8 cellular contexts compared by ENCODE assay signal in the genomic region with DNA sequence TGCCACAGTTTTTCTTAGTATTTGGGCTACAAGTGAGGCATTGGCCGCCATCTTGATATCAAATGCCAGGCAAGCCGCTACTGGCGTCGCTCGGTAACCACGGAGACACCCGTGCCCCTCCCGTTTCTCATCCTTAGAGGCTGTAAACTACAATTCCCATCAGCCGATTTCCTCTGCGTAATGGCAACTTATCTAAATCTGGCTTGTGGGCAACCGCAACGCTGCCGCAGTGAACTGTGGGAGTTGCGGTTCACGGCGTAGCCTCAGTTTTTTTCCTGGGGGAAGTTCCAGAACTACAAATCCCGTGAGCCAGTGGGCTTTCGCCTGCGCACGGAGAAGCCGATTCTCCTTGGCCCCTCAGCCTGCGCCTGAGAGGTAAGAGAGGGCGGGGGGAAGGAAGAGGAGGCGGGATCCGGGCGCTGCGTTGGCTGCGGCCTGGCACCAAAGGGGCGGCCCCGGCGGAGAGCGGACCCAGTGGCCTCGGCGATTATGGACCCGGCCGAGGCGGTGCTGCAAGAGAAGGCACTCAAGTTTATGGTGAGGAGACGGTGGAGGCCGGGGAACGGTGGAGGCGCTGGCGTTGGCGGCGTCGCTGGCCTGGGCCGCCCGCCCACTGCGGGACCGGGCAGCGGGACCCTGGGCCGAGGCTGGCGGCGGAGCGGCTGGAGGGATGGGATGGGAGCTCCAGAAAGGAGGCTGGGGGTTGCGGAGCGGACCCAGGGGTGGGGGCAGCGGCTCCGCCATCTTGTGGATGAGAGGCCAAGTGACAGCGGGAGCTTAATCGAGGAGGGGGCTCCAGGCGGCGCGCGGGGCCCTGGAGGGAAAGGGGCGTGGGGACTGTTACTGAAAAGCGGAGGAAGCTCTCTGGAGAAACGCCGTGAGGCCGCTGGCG. TPM values are rescaled to one million over a fixed set of nuclear protein-coding genes. Genes with fewer than 3 reads are reported as not detected.
DNase-seq lines count a peak whose midpoint lies in the region; ATAC-seq and FAIRE-seq lines count a peak whose summit lies in the region.

A gene (plus strand): TSS at position 474 of the 892 bp plus-strand sequence. CDS start 16 bp downstream, at position 490.

- H3K36me3 Mint-ChIP-seq in activated T-cell treated with anti-CD3 and anti-CD28 coated beads, Interleukin-2, amount 50 U/mL, for 72 hours (ENCODE audit: insufficient read depth in 2 of 2) = peaks cover 3 to 6% of the 10 kb centered on the region in 2 donors

- H3K27ac ChIP-seq in KOPT-K1 (ENCODE audit: low read depth, low read length, poor library complexity, severe bottlenecking) (peak within 1 kb of the TSS; percentile 81), muscle layer of colon (ENCODE audit: low read depth, low read length) (peak within 1 kb of the TSS; percentile 87)

- peaks cover 33% of the 10 kb centered on the region for H3K4me1 Mint-ChIP-seq in activated T-cell treated with anti-CD3 and anti-CD28 coated beads, Interleukin-2, amount 50 U/mL, for 72 hours (ENCODE audit: low read depth)

- H3K9ac ChIP-seq in muscle layer of colon (ENCODE audit: low read length) = peak within 1 kb of the TSS; percentile 69

- peaks cover 9% of the 10 kb centered on the region for H3K27me3 Mint-ChIP-seq in activated T-cell treated with anti-CD3 and anti-CD28 coated beads, Interleukin-2, amount 50 U/mL, for 72 hours (ENCODE audit: low read depth)

- H3K4me3 Mint-ChIP-seq in activated T-cell treated with anti-CD3 and anti-CD28 coated beads, Interleukin-2, amount 50 U/mL, for 72 hours = peak within 1 kb of the TSS; percentile 85 to 97

- H3K9me3 ChIP-seq in KOPT-K1 (ENCODE audit: insufficient read depth, low read length, poor library complexity, severe bottlenecking) = no peaks in the 10 kb centered on the region
- H3K9me3 ChIP-seq in muscle layer of colon (ENCODE audit: low read length) = no peaks in the 10 kb centered on the region

- H3K4me1 ChIP-seq in muscle layer of colon (ENCODE audit: insufficient read depth, low read length) = peaks cover 11% of the 10 kb centered on the region

- peak; percentile 95 for FAIRE-seq in RCC 7860 (lab: Jason Lieb, UNC)

- peak; percentile 93 for ATAC-seq in GM21786 (IDR thresholded peaks at IDR 0.05; ENCODE audit: unreplicated experiment)
- peak; percentile 97 for ATAC-seq in activated T-cell treated with anti-CD3 and anti-CD28 coated beads, Interleukin-2, amount 50 U/mL, for 72 hours (replicated peaks in 1 of 2)
- peak; percentile 98 for ATAC-seq in esophagus mucosa

- peak within 1 kb of the TSS; percentile 85 to 89 for H3K4me3 ChIP-seq in muscle layer of colon (ENCODE audit: low read depth in 1 of 2, low read length in 2 of 2)

- peak within 1 kb of the TSS; percentile 98 for H3K27ac Mint-ChIP-seq in activated T-cell treated with anti-CD3 and anti-CD28 coated beads, Interleukin-2, amount 50 U/mL, for 72 hours

- H3K27me3 ChIP-seq in muscle layer of colon (ENCODE audit: control insufficient read depth in 1 of 2, insufficient read depth in 2 of 2, low read length in 2 of 2) = no peaks in the 10 kb centered on the region

- DNase-seq in DMS79 treated with DMSO at 0.1 percent for 48 hours (lab: John Stamatoyannopoulos, UW) (peak; percentile 90), RCC 7860 (ENCODE audit: low spot score) (peak; percentile 99)
- DNase-seq in activated T-cell treated with anti-CD3 and anti-CD28 coated beads, Interleukin-2, amount 50 U/mL, for 72 hours = peak; percentile 96 to 97
- peak; percentile 87 for DNase-seq in stimulated activated CD8-positive, alpha-beta memory T cell treated with anti-CD3 and anti-CD28 coated beads, Interleukin-7, amount 100 ng/mL, for 24 hours (ENCODE audit: low read depth)

- H3K36me3 ChIP-seq in KOPT-K1 (ENCODE audit: insufficient read depth, low read length) = no peaks in the 10 kb centered on the region
- H3K36me3 ChIP-seq in muscle layer of colon (ENCODE audit: insufficient read depth, low read length) = no peaks in the 10 kb centered on the region

- no peaks in the 10 kb centered on the region for H3K9me3 Mint-ChIP-seq in activated T-cell treated with anti-CD3 and anti-CD28 coated beads, Interleukin-2, amount 50 U/mL, for 72 hours

RNA-seq across cellular contexts. Expression of the gene that starts here (rescaled TPM):
- total RNA-seq in activated T-cell treated with anti-CD3 and anti-CD28 coated beads, Interleukin-2, amount 50 U/mL, for 72 hours = 10 to 100 TPM; 21.8 to 31.5 TPM
- total RNA-seq in esophagus mucosa = 19.0 TPM

Comparison
In these comparisons a context has a peak if more than half of its experiments do, and no peak if none do; other contexts are left out.
1. Peak in every context shown above with its lines: DNase-seq, ATAC-seq, H3K4me3 ChIP-seq and H3K27ac ChIP-seq.